Comparison of ENCODE assay signal across 27 cellular contexts in genomic region chr2:104501929-104502328, GRCh38.
"Had no signal": no experiment of that assay in that cellular context is flagged by ENCODE, and none has a peak within 500 bp of the region (broad histone marks: within the 10 kb centered on the region; RNA-seq: fewer than 3 reads in every experiment).

No MANE protein-coding gene starts in this region.

- H3K4me3 ChIP-seq: left lung, lower lobe of right lung, ovary, right atrium auricular region, right lobe of liver, smooth muscle cell, testis, thyroid gland, transverse colon, upper lobe of left lung, vagina had no signal

- H3K4me1 ChIP-seq: left lung, lower lobe of right lung, right atrium auricular region, right lobe of liver, testis, thyroid gland, transverse colon, vagina had no signal

- H3K36me3 ChIP-seq: left lung, lower lobe of right lung, ovary, right atrium auricular region, right lobe of liver, thyroid gland, transverse colon, upper lobe of left lung, vagina had no signal

- H3K4me3 Mint-ChIP-seq: naive thymus-derived CD8-positive, alpha-beta T cell; nephron; neural crest cell; stimulated activated memory B cell treated with anti-CD40 and anti-IgM and Interleukin-4, amounts not matched to agents 10 μg/mL and 1 μg/mL and 100 μg/mL, for 72 hours; stimulated activated naive CD8-positive, alpha-beta T cell treated with anti-CD3 and anti-CD28 coated beads, Interleukin-15, amount 100 ng/mL, for 72 hours had no signal

- H3K4me1 Mint-ChIP-seq: naive thymus-derived CD8-positive, alpha-beta T cell; stimulated activated memory B cell treated with anti-CD40 and anti-IgM and Interleukin-4, amounts not matched to agents 10 μg/mL and 1 μg/mL and 100 μg/mL, for 72 hours; stimulated activated naive CD8-positive, alpha-beta T cell treated with anti-CD3 and anti-CD28 coated beads, Interleukin-15, amount 100 ng/mL, for 72 hours had no signal

- H3K27ac ChIP-seq: left lung, lower lobe of right lung, ovary, right atrium auricular region, right lobe of liver, testis, thyroid gland, transverse colon, upper lobe of left lung, vagina had no signal

- H3K36me3 Mint-ChIP-seq: stimulated activated memory B cell treated with anti-CD40 and anti-IgM and Interleukin-4, amounts not matched to agents 10 μg/mL and 1 μg/mL and 100 μg/mL, for 72 hours had no signal

- H3K4me2 ChIP-seq: smooth muscle cell had no signal

- H3K9me3 Mint-ChIP-seq: naive thymus-derived CD8-positive, alpha-beta T cell; nephron; neural crest cell; stimulated activated memory B cell treated with anti-CD40 and anti-IgM and Interleukin-4, amounts not matched to agents 10 μg/mL and 1 μg/mL and 100 μg/mL, for 72 hours; stimulated activated naive CD8-positive, alpha-beta T cell treated with anti-CD3 and anti-CD28 coated beads, Interleukin-15, amount 100 ng/mL, for 72 hours had no signal

- DNase-seq: hippocampal formation; kidney glomerular epithelial cell; left colon; left lung; lower lobe of right lung; mammary epithelial cell; mesendoderm; naive thymus-derived CD8-positive, alpha-beta T cell; ovary; right lobe of liver; stimulated activated CD4-positive, alpha-beta T cell treated with anti-CD3 and anti-CD28 coated beads, Interleukin-1b, Interleukin-23, amount 100 ng/mL, for 48 hours; stimulated activated CD4-positive, alpha-beta T cell treated with anti-CD3 and anti-CD28 coated beads, Interleukin-2, amount 100 ng/mL, for 48 hours; stimulated activated CD4-positive, alpha-beta T cell treated with anti-CD3 and anti-CD28 coated beads, Interleukin-4, amount 100 ng/mL, for 4 hours; stimulated activated CD8-positive, alpha-beta memory T cell treated with anti-CD3 and anti-CD28 coated beads, Interleukin-4, amount 100 ng/mL, for 48 hours; stimulated activated naive CD4-positive, alpha-beta T cell treated with Interleukin-2 at 50 U/mL for 16 hours; stimulated activated naive CD8-positive, alpha-beta T cell treated with anti-CD3 and anti-CD28 coated beads, Interleukin-15, amount 100 ng/mL, for 72 hours; testis; thyroid gland; transverse colon had no signal

- ATAC-seq: left colon; left lung; lower lobe of right lung; naive thymus-derived CD8-positive, alpha-beta T cell; right lobe of liver; stimulated activated memory B cell treated with anti-CD40 and anti-IgM and Interleukin-4, amounts not matched to agents 10 μg/mL and 1 μg/mL and 100 μg/mL, for 72 hours; stimulated activated naive CD8-positive, alpha-beta T cell treated with anti-CD3 and anti-CD28 coated beads, Interleukin-15, amount 100 ng/mL, for 72 hours had no signal

- H3K27ac Mint-ChIP-seq: nephron; progenitor cell of endocrine pancreas; stimulated activated memory B cell treated with anti-CD40 and anti-IgM and Interleukin-4, amounts not matched to agents 10 μg/mL and 1 μg/mL and 100 μg/mL, for 72 hours; stimulated activated naive CD8-positive, alpha-beta T cell treated with anti-CD3 and anti-CD28 coated beads, Interleukin-15, amount 100 ng/mL, for 72 hours had no signal

- H3K9me3 ChIP-seq: left lung, lower lobe of right lung, ovary, right atrium auricular region, right lobe of liver, testis, thyroid gland, transverse colon, upper lobe of left lung, vagina had no signal

- H3K27me3 ChIP-seq: left lung, ovary, right atrium auricular region, right lobe of liver, testis, thyroid gland, transverse colon, upper lobe of left lung, vagina had no signal
